In genomic region chr7:45617166-45617565, GRCh38 we compare ENCODE assay signal across 18 cellular contexts.
"Had no signal": no experiment of that assay in that cellular context is flagged by ENCODE, and none has a peak within 500 bp of the region (broad histone marks: within the 10 kb centered on the region; RNA-seq: fewer than 3 reads in every experiment).

No MANE protein-coding gene starts in this region.

- DNase-seq: activated CD4-positive, alpha-beta T cell treated with anti-CD3 and anti-CD28 coated beads for 1 hour; activated CD4-positive, alpha-beta T cell treated with anti-CD3 and anti-CD28 coated beads, Interleukin-2, amount 50 U/mL, for 4 hours; activated naive CD4-positive, alpha-beta T cell treated with anti-CD3 and anti-CD28 coated beads for 36 hours; activated naive CD8-positive, alpha-beta T cell treated with anti-CD3 and anti-CD28 coated beads, Interleukin-2, amount 50 U/mL, for 24 hours; aorta; gastrocnemius medialis; heart right ventricle; kidney glomerular epithelial cell; mesenchymal stem cell; occipital lobe; right cardiac atrium; small intestine; stimulated activated naive CD8-positive, alpha-beta T cell treated with anti-CD3 and anti-CD28 coated beads, Interleukin-15, Interleukin-2, amounts not matched to agents 100 U/mL and 50 U/mL, for 24 hours; T-helper 1 cell; T1000 had no signal

- H3K9me3 ChIP-seq: gastrocnemius medialis, prostate gland had no signal

- H3K27me3 ChIP-seq: breast epithelium, gastrocnemius medialis, heart right ventricle had no signal

- H3K36me3 ChIP-seq: breast epithelium, gastrocnemius medialis, prostate gland, thoracic aorta had no signal

- H3K4me3 ChIP-seq: breast epithelium, gastrocnemius medialis, heart right ventricle, prostate gland, thoracic aorta had no signal

- H3K27ac ChIP-seq: breast epithelium, gastrocnemius medialis, heart right ventricle, prostate gland, thoracic aorta had no signal

- ATAC-seq: activated naive CD8-positive, alpha-beta T cell treated with anti-CD3 and anti-CD28 coated beads, Interleukin-2, amount 50 U/mL, for 24 hours; gastrocnemius medialis; heart right ventricle; right cardiac atrium; stimulated activated naive CD8-positive, alpha-beta T cell treated with anti-CD3 and anti-CD28 coated beads, Interleukin-15, Interleukin-2, amounts not matched to agents 100 U/mL and 50 U/mL, for 24 hours had no signal

- H3K4me1 ChIP-seq: breast epithelium, gastrocnemius medialis, heart right ventricle, prostate gland had no signal
